ENCODE assay signal across 9 cellular contexts in genomic region chr19:44694184-44694579, GRCh38. TPM values are rescaled to one million over a fixed set of nuclear protein-coding genes. Genes with fewer than 3 reads are reported as not detected.
A peak's percentile ranks its signal among the peaks of the same experiment; 100 is the strongest.
DNase-seq lines count a peak whose midpoint lies in the region; ATAC-seq and TF ChIP-seq lines count a peak whose summit lies in the region.
"Had no signal": no experiment of that assay in that cellular context is flagged by ENCODE, and none has a peak within 500 bp of the region (broad histone marks: within the 10 kb centered on the region; RNA-seq: fewer than 3 reads in every experiment).

No MANE protein-coding gene starts in this region.

- ATAC-seq in RWPE2 (ENCODE audit: low read depth) (no peak), aorta (ENCODE audit: low FRiP score) (no peak)

- H3K27ac ChIP-seq in RWPE2 (ENCODE audit: poor library complexity, severe bottlenecking) (peak overlapping the region; percentile 50), aorta (ENCODE audit: low read depth in 1 of 2, low read length in 2 of 2) (no peak overlapping the region), esophagus squamous epithelium (no peak overlapping the region)

- DNase-seq in RWPE2 (ENCODE audit: low spot score) = no peak
- DNase-seq in choroid plexus epithelial cell (ENCODE audit: low read depth) = no peak
- DNase-seq in stimulated activated CD4-positive, alpha-beta T cell treated with anti-CD3 and anti-CD28 coated beads, Interleukin-15, amount 100 ng/mL, for 24 hours = peak; percentile 40
- no peak for DNase-seq in NCI-H1105 (lab: John Stamatoyannopoulos, UW)
- no peak for DNase-seq in aorta
- no peak for DNase-seq in NCI-H345 treated with DMSO at 0.1 percent for 48 hours (lab: John Stamatoyannopoulos, UW; ENCODE audit: unreplicated experiment)
- no peak for DNase-seq in esophagus squamous epithelium (lab: John Stamatoyannopoulos, UW)

- 72 to 94% methylated on average over 2 of the region's 2 CpGs for WGBS in aorta, 2 donors
- 71 to 85% methylated on average over 2 of the region's 2 CpGs for WGBS in esophagus squamous epithelium, 2 donors

- intact Hi-C loops in aorta (cut with DNase I) (no loop called here), esophagus squamous epithelium (cut with DNase I) (no loop called here)

- H3K4me1 ChIP-seq in RWPE2 (ENCODE audit: insufficient read depth, poor library complexity, severe bottlenecking) = peaks cover 26% of the 10 kb centered on the region
- H3K4me1 ChIP-seq in aorta (ENCODE audit: control insufficient read depth in 1 of 2, insufficient read depth in 2 of 2, low read length in 2 of 2) = no peaks in the 10 kb centered on the region
- H3K4me1 ChIP-seq in esophagus squamous epithelium = peaks cover 17 to 43% (median 27%) of the 10 kb centered on the region in 3 donors

- H3K27me3 ChIP-seq in RWPE2 (ENCODE audit: insufficient read depth, poor library complexity, severe bottlenecking) (no peaks in the 10 kb centered on the region), aorta (ENCODE audit: control insufficient read depth in 1 of 2, insufficient read depth in 2 of 2, low read length in 1 of 2) (no peaks in the 10 kb centered on the region), esophagus squamous epithelium (peaks cover 0 to 6% (median 0%) of the 10 kb centered on the region in 4 donors)

- no peak for TF ChIP-seq POLR2A in esophagus squamous epithelium (IDR thresholded peaks at IDR 0.05)

- H3K36me3 ChIP-seq in RWPE2 (ENCODE audit: low read depth) (no peaks in the 10 kb centered on the region), aorta (ENCODE audit: control insufficient read depth in 1 of 2, insufficient read depth in 2 of 2, low read length in 1 of 2) (no peaks in the 10 kb centered on the region), esophagus squamous epithelium (no peaks in the 10 kb centered on the region)

- TF ChIP-seq CTCF in GM12874 (IDR thresholded peaks at IDR 0.05; ENCODE audit: insufficient read depth, low read depth, low read length) (peak; percentile 53), RWPE2 (IDR thresholded peaks at IDR 0.05; ENCODE audit: poor library complexity, severe bottlenecking) (peak; percentile 17), choroid plexus epithelial cell (conservative IDR thresholded peaks at IDR 0.05; ENCODE audit: low read depth, low read length) (peak; percentile 49), esophagus squamous epithelium (IDR thresholded peaks at IDR 0.05) (peak in 2 of 6 experiments; percentile 12 to 43)

- no peaks in the 10 kb centered on the region for H3K9me3 ChIP-seq in RWPE2 (ENCODE audit: severe bottlenecking)
- H3K9me3 ChIP-seq in aorta (ENCODE audit: control insufficient read depth, low read length) = no peaks in the 10 kb centered on the region
- H3K9me3 ChIP-seq in esophagus squamous epithelium = no peaks in the 10 kb centered on the region

- H3K4me3 ChIP-seq in RWPE2 (ENCODE audit: severe bottlenecking) (no peak overlapping the region), choroid plexus epithelial cell (ENCODE audit: low read depth, low read length) (no peak overlapping the region), aorta (ENCODE audit: low read length in 2 of 2) (no peak overlapping the region), esophagus squamous epithelium (no peak overlapping the region)

RNA-seq across cellular contexts. Expression of gene CEACAM16, which starts 4.8 kb away (rescaled TPM):
- total RNA-seq in aorta (under 1 TPM in 1 of 2 donors, not detected in 1; 0.36 TPM), esophagus squamous epithelium (not detected)
- polyA plus RNA-seq in aorta = not detected
- polyA plus RNA-seq: IgD-negative memory B cell had no signal

RNA-seq across cellular contexts. Expression of gene CEACAM19, which starts 22.9 kb away (rescaled TPM):
- total RNA-seq in aorta (10 to 100 TPM; 12.7 TPM), esophagus squamous epithelium (1 to 10 TPM; 2.3 to 7.6 (median 4.6) TPM)
- polyA plus RNA-seq in aorta = 10 to 100 TPM in 1 of 2 donors, 1 to 10 TPM in 1; 1.8 to 18.4 TPM
- polyA plus RNA-seq: IgD-negative memory B cell had no signal

RNA-seq across cellular contexts. Expression of gene PVR, which starts 50.5 kb away (rescaled TPM):
- 10 to 100 TPM; 31.3 to 44.2 TPM for total RNA-seq in aorta
- polyA plus RNA-seq in aorta = 10 to 100 TPM in 1 of 2 donors, 1 to 10 TPM in 1; 7.4 to 24.6 TPM
- 10 to 100 TPM; 13.2 to 21.9 (median 20.9) TPM for total RNA-seq in esophagus squamous epithelium
- polyA plus RNA-seq: IgD-negative memory B cell had no signal

RNA-seq across cellular contexts. Expression of gene BCL3, which starts 54.3 kb away (rescaled TPM):
- total RNA-seq in aorta (100 to 1,000 TPM in 1 of 2 donors, 10 to 100 TPM in 1; 46.4 to 102 TPM), esophagus squamous epithelium (10 to 100 TPM; 26.6 to 88.9 (median 51.4) TPM)
- polyA plus RNA-seq in aorta = 10 to 100 TPM; 29.9 to 36.2 TPM
